Comparison of ENCODE assay signal across 6 cellular contexts in the genomic region with DNA sequence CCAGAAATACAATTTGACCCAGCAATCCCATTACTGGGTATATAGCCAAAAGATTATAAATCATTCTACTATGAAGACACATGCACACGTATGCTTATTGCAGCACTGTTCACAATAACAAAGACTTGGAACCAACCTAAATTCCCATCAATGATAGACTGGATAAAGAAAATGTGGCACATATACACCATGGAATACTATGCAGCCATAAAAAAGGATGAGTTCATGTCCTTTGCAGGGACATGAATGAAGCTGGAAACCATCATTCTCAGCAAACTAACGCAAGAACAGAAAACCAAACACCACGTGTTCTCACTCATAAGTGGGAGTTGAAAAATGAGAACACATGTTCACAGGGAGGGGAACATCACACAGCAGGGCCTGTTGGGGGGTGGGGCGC. TPM values are rescaled to one million over a fixed set of nuclear protein-coding genes. Genes with fewer than 3 reads are reported as not detected.
"Had no signal": no experiment of that assay in that cellular context is flagged by ENCODE, and none has a peak within 500 bp of the region (broad histone marks: within the 10 kb centered on the region; RNA-seq: fewer than 3 reads in every experiment).

No MANE protein-coding gene starts in this region.

RNA-seq across cellular contexts. Expression of a gene that starts 47.9 kb away (rescaled TPM):
- total RNA-seq: GM23248, H1, H7, H9, HFFc6 had no signal
- polyA plus RNA-seq: GM23248, GM23338, H1 had no signal
